ENCODE assay signal across 1 cellular context in the genomic region with DNA sequence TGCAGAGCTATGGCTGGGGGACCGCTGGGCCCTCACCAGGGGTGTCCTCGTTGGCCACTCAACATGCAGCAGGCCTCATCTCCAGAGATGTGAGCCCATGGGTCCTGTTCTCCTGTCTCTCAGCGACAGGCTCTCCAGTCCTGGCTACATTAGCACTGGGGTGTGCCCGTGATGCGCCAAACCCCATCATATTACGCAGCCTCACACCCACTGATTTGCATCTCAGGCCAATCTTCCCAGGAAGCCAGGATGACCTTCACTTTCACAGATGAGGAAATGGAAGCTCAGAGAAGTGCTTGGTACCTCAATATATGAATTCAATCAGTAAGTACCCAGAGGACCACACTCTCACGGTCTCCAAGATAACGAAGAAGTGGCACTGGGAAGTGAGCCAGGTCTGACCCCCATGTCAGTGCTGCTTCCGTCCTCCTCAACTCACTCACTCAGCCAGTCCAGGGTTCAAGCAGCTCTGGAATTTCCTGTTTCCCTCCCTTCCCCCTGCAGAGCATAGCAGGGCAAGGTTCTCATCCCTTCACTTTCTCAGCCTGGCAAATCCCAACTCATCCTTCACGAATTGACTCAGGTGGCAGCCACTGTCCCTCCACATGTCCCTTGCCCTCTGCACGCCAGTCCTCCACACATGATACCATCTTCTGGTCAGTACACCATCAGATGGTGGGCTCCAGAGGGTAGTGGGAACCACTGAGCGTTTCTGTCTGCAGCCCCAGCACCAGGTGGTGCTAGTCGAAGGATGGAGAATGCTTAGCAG.
TF ChIP-seq lines count a peak whose summit lies in the region.

No MANE protein-coding gene starts in this region.

TF ChIP-seq in HCT116, 20 proteins besides CTCF, POLR2A, EP300 and RAD21 (continued from another document):
- no peak for TF ChIP-seq REST (IDR thresholded peaks at IDR 0.05; ENCODE audit: low read depth)
- no peak for TF ChIP-seq MAX (IDR thresholded peaks at IDR 0.05)
- no peak for TF ChIP-seq FOSL1 (IDR thresholded peaks at IDR 0.05; ENCODE audit: low read depth)
- TF ChIP-seq CEBPB (IDR thresholded peaks at IDR 0.05; ENCODE audit: low read depth): no peak
- no peak for TF ChIP-seq ELF1 (IDR thresholded peaks at IDR 0.05; ENCODE audit: borderline replicate concordance, low read depth)
- no peak for TF ChIP-seq SIN3A (IDR thresholded peaks at IDR 0.05; ENCODE audit: low read depth)
